ENCODE assay signal across 8 cellular contexts in the genomic region with DNA sequence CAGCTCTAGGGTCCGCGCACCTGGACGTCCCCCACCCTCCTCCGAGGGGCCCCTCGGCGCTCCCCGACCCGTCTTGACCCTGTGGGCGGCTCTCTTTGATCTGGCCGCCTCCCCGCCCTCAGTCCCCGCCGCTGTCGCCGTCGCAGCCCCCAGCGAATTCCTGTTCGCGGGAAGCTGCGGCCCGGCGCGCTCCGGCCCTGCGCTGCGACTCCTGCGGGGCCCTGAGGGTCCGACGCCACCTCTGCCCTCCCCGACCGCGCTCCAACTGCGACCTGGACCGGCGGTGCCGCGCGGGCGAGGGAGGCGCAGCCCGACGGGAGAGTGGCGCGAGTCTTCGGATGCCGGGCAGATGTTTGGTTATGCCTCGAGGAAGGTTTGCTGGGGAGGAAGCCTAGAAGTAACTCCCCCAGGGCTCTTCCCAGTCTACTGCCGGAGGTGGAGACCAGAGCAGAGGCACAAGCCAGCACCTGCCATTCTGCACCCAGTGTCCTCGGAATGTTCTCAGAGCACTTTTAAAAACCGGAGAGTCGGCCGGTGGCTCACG. TPM values are rescaled to one million over a fixed set of nuclear protein-coding genes. Genes with fewer than 3 reads are reported as not detected.
DNase-seq lines count a peak whose midpoint lies in the region; ATAC-seq and FAIRE-seq lines count a peak whose summit lies in the region.

No MANE protein-coding gene starts in this region.

- H3K4me3 Mint-ChIP-seq in activated T-cell treated with anti-CD3 and anti-CD28 coated beads, Interleukin-2, amount 50 U/mL, for 72 hours = peak overlapping the region; percentile 54 to 67

- peaks cover 11 to 26% (median 20%) of the 10 kb centered on the region in 5 donors for H3K27me3 ChIP-seq in subcutaneous abdominal adipose tissue (ENCODE audit: control insufficient read depth in 5 of 5, insufficient read depth in 4 of 5, low read length in 5 of 5)

- peaks cover 0 to 2% (median 0%) of the 10 kb centered on the region in 5 donors for H3K9me3 ChIP-seq in subcutaneous abdominal adipose tissue (ENCODE audit: control insufficient read depth in 5 of 5, low read length in 5 of 5)

- no peaks in the 10 kb centered on the region for H3K36me3 ChIP-seq in subcutaneous abdominal adipose tissue (ENCODE audit: control insufficient read depth in 5 of 5, insufficient read depth in 5 of 5, low read length in 5 of 5)

- peaks cover 5 to 18% (median 15%) of the 10 kb centered on the region in 5 donors for H3K4me1 ChIP-seq in subcutaneous abdominal adipose tissue (ENCODE audit: control insufficient read depth in 5 of 5, insufficient read depth in 5 of 5, low read length in 5 of 5)

- H3K36me3 Mint-ChIP-seq in activated T-cell treated with anti-CD3 and anti-CD28 coated beads, Interleukin-2, amount 50 U/mL, for 72 hours (ENCODE audit: insufficient read depth in 2 of 2) = peaks cover 0 to 3% of the 10 kb centered on the region in 2 donors

- H3K27ac Mint-ChIP-seq in activated T-cell treated with anti-CD3 and anti-CD28 coated beads, Interleukin-2, amount 50 U/mL, for 72 hours = no peak overlapping the region

- H3K4me3 ChIP-seq in subcutaneous abdominal adipose tissue (ENCODE audit: low read depth in 1 of 5, low read length in 5 of 5) = peak overlapping the region in 4 of 5 donors; percentile 36 to 67 (median 56)

- DNase-seq in AG08395 (ENCODE audit: low spot score) (peak; percentile 15), iPS-NIHi11 (ENCODE audit: low spot score) (peak; percentile 73), RCC 7860 (ENCODE audit: low spot score) (no peak), D341Med (ENCODE audit: low spot score) (no peak)
- no peak for DNase-seq in activated T-cell treated with anti-CD3 and anti-CD28 coated beads, Interleukin-2, amount 50 U/mL, for 72 hours

- H3K9ac ChIP-seq in subcutaneous abdominal adipose tissue (ENCODE audit: low read length in 5 of 5) = no peak overlapping the region

- ATAC-seq in GM18502 (IDR thresholded peaks at IDR 0.05; ENCODE audit: poor library complexity, unreplicated experiment) (peak; percentile 19), HG03159 (IDR thresholded peaks at IDR 0.05; ENCODE audit: unreplicated experiment) (peak; percentile 29)
- ATAC-seq in activated T-cell treated with anti-CD3 and anti-CD28 coated beads, Interleukin-2, amount 50 U/mL, for 72 hours (replicated peaks in 1 of 2) = peak; percentile 25

- FAIRE-seq in RCC 7860 (lab: Jason Lieb, UNC) = no peak

- no peak overlapping the region for H3K27ac ChIP-seq in subcutaneous abdominal adipose tissue (ENCODE audit: low read depth, low read length)

- H3K9me3 Mint-ChIP-seq in activated T-cell treated with anti-CD3 and anti-CD28 coated beads, Interleukin-2, amount 50 U/mL, for 72 hours = peaks cover 2 to 3% of the 10 kb centered on the region in 2 donors

- H3K4me1 Mint-ChIP-seq in activated T-cell treated with anti-CD3 and anti-CD28 coated beads, Interleukin-2, amount 50 U/mL, for 72 hours (ENCODE audit: low read depth) = no peaks in the 10 kb centered on the region

- peaks cover 48% of the 10 kb centered on the region for H3K27me3 Mint-ChIP-seq in activated T-cell treated with anti-CD3 and anti-CD28 coated beads, Interleukin-2, amount 50 U/mL, for 72 hours (ENCODE audit: low read depth)

RNA-seq across cellular contexts. Expression of a gene that starts 0.4 kb away (rescaled TPM):
- total RNA-seq in activated T-cell treated with anti-CD3 and anti-CD28 coated beads, Interleukin-2, amount 50 U/mL, for 72 hours = not detected

RNA-seq across cellular contexts. Expression of a gene that starts 41.2 kb away (rescaled TPM):
- 100 to 1,000 TPM in 1 of 2 donors, 10 to 100 TPM in 1; 79.1 to 101 TPM for total RNA-seq in activated T-cell treated with anti-CD3 and anti-CD28 coated beads, Interleukin-2, amount 50 U/mL, for 72 hours

RNA-seq across cellular contexts. Expression of a gene that starts 41.7 kb away (rescaled TPM):
- 10 to 100 TPM; 18.9 to 25.5 TPM for total RNA-seq in activated T-cell treated with anti-CD3 and anti-CD28 coated beads, Interleukin-2, amount 50 U/mL, for 72 hours

Comparison
In these comparisons a context has a peak if more than half of its experiments do, and no peak if none do; other contexts are left out.
1. DNase-seq: peak in AG08395 (single experiment) and iPS-NIHi11 (single experiment); none in activated T-cell treated with anti-CD3 and anti-CD28 coated beads, Interleukin-2, amount 50 U/mL, for 72 hours (0 of 2), RCC 7860 (single experiment) and D341Med (single experiment).
2. Peak in every context shown above with its lines, with median percentiles within 50 percentile points of each other: ATAC-seq.